20 cellular contexts compared by ENCODE assay signal in genomic region chr5:2696156-2696807, GRCh38.
"Had no signal": no experiment of that assay in that cellular context is flagged by ENCODE, and none has a peak within 500 bp of the region (broad histone marks: within the 10 kb centered on the region; RNA-seq: fewer than 3 reads in every experiment).

No MANE protein-coding gene starts in this region.

- H3K4me1 ChIP-seq: gastrocnemius medialis, pancreas, tibial artery, upper lobe of left lung, uterus had no signal

- H3K27me3 ChIP-seq: gastrocnemius medialis, pancreas, upper lobe of left lung, uterus had no signal

- H3K4me3 ChIP-seq: dorsolateral prefrontal cortex, gastrocnemius medialis, lung, pancreas, smooth muscle cell, tibial artery, upper lobe of left lung, uterus had no signal

- H3K36me3 Mint-ChIP-seq: naive B cell had no signal

- H3K27ac Mint-ChIP-seq: naive B cell; progenitor cell of endocrine pancreas; stimulated activated naive CD8-positive, alpha-beta T cell treated with anti-CD3 and anti-CD28 coated beads, Interleukin-15, Interleukin-2, amounts not matched to agents 100 ng/mL and 50 ng/mL, for 24 hours had no signal

- H3K36me3 ChIP-seq: gastrocnemius medialis, pancreas, tibial artery, upper lobe of left lung, uterus had no signal

- H3K4me3 Mint-ChIP-seq: naive B cell; stimulated activated naive CD8-positive, alpha-beta T cell treated with anti-CD3 and anti-CD28 coated beads, Interleukin-15, Interleukin-2, amounts not matched to agents 100 ng/mL and 50 ng/mL, for 24 hours had no signal

- ATAC-seq: gastrocnemius medialis, left cardiac atrium, left ventricle myocardium superior, right cardiac atrium had no signal

- DNase-seq: cortex of kidney; dorsolateral prefrontal cortex; effector CD8-positive, alpha-beta T cell; gastrocnemius medialis; glutamatergic neuron; kidney; left cardiac atrium; left ventricle myocardium superior; mesendoderm; naive B cell; pancreas; right cardiac atrium; stimulated activated CD4-positive, alpha-beta T cell treated with anti-CD3 and anti-CD28 coated beads, Interleukin-2, amount 100 ng/mL, for 48 hours; tibial artery; uterus had no signal

- H3K4me1 Mint-ChIP-seq: naive B cell had no signal

- H3K27ac ChIP-seq: dorsolateral prefrontal cortex, gastrocnemius medialis, pancreas, tibial artery, upper lobe of left lung, uterus had no signal

- H3K9me3 ChIP-seq: gastrocnemius medialis, pancreas, tibial artery, uterus had no signal

- H3K27me3 Mint-ChIP-seq: naive B cell; stimulated activated naive CD8-positive, alpha-beta T cell treated with anti-CD3 and anti-CD28 coated beads, Interleukin-15, Interleukin-2, amounts not matched to agents 100 ng/mL and 50 ng/mL, for 24 hours had no signal
